Comparison of ENCODE assay signal across 8 cellular contexts in genomic region chr3:127673191-127674098, GRCh38. TPM values are rescaled to one million over a fixed set of nuclear protein-coding genes. Genes with fewer than 3 reads are reported as not detected.
DNase-seq lines count a peak whose midpoint lies in the region; ATAC-seq and TF ChIP-seq lines count a peak whose summit lies in the region.

No MANE protein-coding gene starts in this region.

- no peaks in the 10 kb centered on the region for H3K79me2 ChIP-seq in ACC112 (ENCODE audit: control insufficient read depth, insufficient read depth, low read length, unreplicated experiment)

- WGBS in heart right ventricle, 2 donors, result 13 to 14% methylated on average over 49 to 50 of the region's 50 CpGs

- H3K27me3 ChIP-seq in ACC112 (ENCODE audit: insufficient read depth, low read length), result no peaks in the 10 kb centered on the region
- H3K27me3 ChIP-seq in Peyer's patch, result no peaks in the 10 kb centered on the region
- H3K27me3 ChIP-seq in heart right ventricle, result no peaks in the 10 kb centered on the region
- no peaks in the 10 kb centered on the region for H3K27me3 ChIP-seq in rectal smooth muscle tissue (ENCODE audit: control insufficient read depth, insufficient read depth, low read length)

- no peak for TF ChIP-seq POLR2A in Peyer's patch (IDR thresholded peaks at IDR 0.05)

- peak overlapping the region; percentile 72 for H3K9ac ChIP-seq in rectal smooth muscle tissue (ENCODE audit: low read length)

- no peaks in the 10 kb centered on the region for H3K9me3 Mint-ChIP-seq in activated naive CD4-positive, alpha-beta T cell treated with anti-CD3 and anti-CD28 coated beads, Interleukin-2, amount 50 U/mL, for 72 hours

- H2AFZ ChIP-seq in ACC112 (ENCODE audit: low read length, unreplicated experiment), result peak overlapping the region; percentile 97

- peak overlapping the region; percentile 32; the same call in 1 of the 2 replicates for H3K27ac ChIP-seq in ACC112 (ENCODE audit: low read depth, low read length)
- H3K27ac ChIP-seq in Peyer's patch, result peak overlapping the region; percentile 87 to 96 (median 92)
- peak overlapping the region; percentile 53 to 99 (median 93) for H3K27ac ChIP-seq in heart right ventricle
- peak overlapping the region; percentile 80 for H3K27ac ChIP-seq in rectal smooth muscle tissue (ENCODE audit: low read depth, low read length)

- DNase-seq in Peyer's patch (peak; percentile 57 to 80 (median 74)), heart right ventricle (peak in 1 of 2 donors; percentile 73)
- DNase-seq in activated naive CD4-positive, alpha-beta T cell treated with anti-CD3 and anti-CD28 coated beads, Interleukin-2, amount 50 U/mL, for 72 hours (ENCODE audit: low spot score in 2 of 2), result peak; percentile 51 to 63
- DNase-seq in NK-92 treated with Interleukin-12 subunit alpha and Interleukin-12 subunit beta, amount 100 ng/mL, for 24 hours (lab: John Stamatoyannopoulos, UW), result no peak

- H3K9me3 ChIP-seq in Peyer's patch (no peaks in the 10 kb centered on the region), heart right ventricle (no peaks in the 10 kb centered on the region)

- TF ChIP-seq CTCF in Peyer's patch (IDR thresholded peaks at IDR 0.05), result no peak
- TF ChIP-seq CTCF in heart right ventricle (IDR thresholded peaks at IDR 0.05), result no peak

- no peaks in the 10 kb centered on the region for H3K4me1 ChIP-seq in ACC112 (ENCODE audit: control insufficient read depth, insufficient read depth, low read length, unreplicated experiment)
- H3K4me1 ChIP-seq in Peyer's patch, result peaks cover 0 to 20% (median 7%) of the 10 kb centered on the region in 4 donors
- H3K4me1 ChIP-seq in heart right ventricle, result peaks cover 7 to 44% (median 29%) of the 10 kb centered on the region in 9 donors
- peaks cover 3% of the 10 kb centered on the region for H3K4me1 ChIP-seq in rectal smooth muscle tissue (ENCODE audit: control insufficient read depth, insufficient read depth, low read length)

- peak overlapping the region; percentile 71 to 87 for H3K27ac Mint-ChIP-seq in activated naive CD4-positive, alpha-beta T cell treated with anti-CD3 and anti-CD28 coated beads, Interleukin-2, amount 50 U/mL, for 72 hours

- peaks cover 5 to 6% of the 10 kb centered on the region in 2 donors for H3K36me3 Mint-ChIP-seq in activated naive CD4-positive, alpha-beta T cell treated with anti-CD3 and anti-CD28 coated beads, Interleukin-2, amount 50 U/mL, for 72 hours

- H3K4me3 ChIP-seq in ACC112 (ENCODE audit: low read depth, low read length) (peak overlapping the region; percentile 99), Peyer's patch (peak overlapping the region; percentile 89 to 99 (median 95)), heart right ventricle (peak overlapping the region; percentile 63 to 99 (median 85)), rectal smooth muscle tissue (ENCODE audit: low read length) (peak overlapping the region; percentile 82)

- intact Hi-C loops in heart right ventricle (cut with DNase I), result loop anchor here in 1 of 10 donors (5.0 kb wide), 1 partner anchor 154 kb away; no protein-coding TSS in a partner anchor

- ATAC-seq in GM18858 (IDR thresholded peaks at IDR 0.05; ENCODE audit: unreplicated experiment) (peak; percentile 17), HG03097 (IDR thresholded peaks at IDR 0.05; ENCODE audit: low FRiP score, unreplicated experiment) (peak; percentile 16), heart right ventricle (peak; percentile 32 to 63 (median 52))
- ATAC-seq in activated naive CD4-positive, alpha-beta T cell treated with anti-CD3 and anti-CD28 coated beads, Interleukin-2, amount 50 U/mL, for 72 hours, result peak; percentile 70 to 77

- H3K36me3 ChIP-seq in ACC112 (ENCODE audit: insufficient read depth, low read length) (no peaks in the 10 kb centered on the region), Peyer's patch (peaks cover 0 to 21% (median 0%) of the 10 kb centered on the region in 3 donors), heart right ventricle (peaks cover 0 to 41% (median 17%) of the 10 kb centered on the region in 9 donors), rectal smooth muscle tissue (ENCODE audit: control insufficient read depth, insufficient read depth, low read length) (peaks cover 5% of the 10 kb centered on the region)

RNA-seq across cellular contexts. Expression of gene ABTB1, which starts 0.7 kb away (rescaled TPM):
- total RNA-seq in Peyer's patch (10 to 100 TPM; 38.5 to 80.0 (median 57.1) TPM), heart right ventricle (10 to 100 TPM; 19.6 to 47.9 (median 23.9) TPM)
- 10 to 100 TPM; 12.2 to 27.6 TPM for total RNA-seq in activated naive CD4-positive, alpha-beta T cell treated with anti-CD3 and anti-CD28 coated beads, Interleukin-2, amount 50 U/mL, for 72 hours
- 10 to 100 TPM; 36.0 to 56.3 TPM for polyA plus RNA-seq in heart right ventricle

RNA-seq across cellular contexts. Expression of gene PODXL2, which starts 44.5 kb away (rescaled TPM):
- total RNA-seq in Peyer's patch (10 to 100 TPM in 2 of 4 donors, 1 to 10 TPM in 2; 7.4 to 15.6 (median 9.9) TPM), heart right ventricle (1 to 10 TPM in 9 of 10 donors, under 1 TPM in 1; 0.42 to 4.0 (median 1.5) TPM)
- total RNA-seq in activated naive CD4-positive, alpha-beta T cell treated with anti-CD3 and anti-CD28 coated beads, Interleukin-2, amount 50 U/mL, for 72 hours, result 1 to 10 TPM in 1 of 2 donors, under 1 TPM in 1; 0.43 to 1.8 TPM
- 1 to 10 TPM in 1 of 2 donors, under 1 TPM in 1; 0.66 to 2.2 TPM for polyA plus RNA-seq in heart right ventricle

Comparison
In these comparisons a context has a peak if more than half of its experiments do, and no peak if none do; other contexts are left out.
1. H3K27ac ChIP-seq: peak in every context shown above with its lines; median percentile 93 in heart right ventricle; 92 in Peyer's patch; 80 in rectal smooth muscle tissue; 32 in ACC112.
2. ATAC-seq: peak in every context shown above with its lines; median percentile 74 in activated naive CD4-positive, alpha-beta T cell treated with anti-CD3 and anti-CD28 coated beads, Interleukin-2, amount 50 U/mL, for 72 hours; 52 in heart right ventricle; 17 in GM18858; 16 in HG03097.